In the genomic region with DNA sequence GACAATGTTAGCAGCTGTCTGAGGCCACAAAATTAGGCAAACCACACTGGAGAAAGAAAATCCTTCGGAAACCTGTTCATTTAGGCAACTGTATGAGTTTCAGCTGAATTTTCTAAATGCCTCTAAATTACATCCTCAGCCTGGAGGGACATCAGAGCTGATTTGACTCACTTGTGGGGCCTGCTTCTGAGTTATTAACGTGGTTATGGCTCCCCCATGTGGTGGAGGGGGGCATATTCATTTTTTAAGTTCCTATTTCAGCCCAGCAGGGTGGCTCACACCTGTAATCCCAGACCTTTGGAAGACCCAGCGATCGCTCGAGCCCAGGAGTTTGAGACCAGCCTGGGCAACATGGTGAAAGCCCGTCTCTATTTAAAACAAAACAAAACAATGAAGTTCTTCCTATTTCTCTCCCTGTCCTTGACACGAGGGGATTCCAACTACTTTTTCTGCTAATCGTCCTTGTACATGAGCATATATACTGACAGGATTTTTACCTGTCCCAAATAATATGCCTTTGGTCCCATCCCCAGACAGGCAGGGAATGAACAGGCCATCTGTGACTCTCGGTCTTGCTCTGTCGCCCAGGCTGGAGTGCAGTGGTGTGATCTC, we compare ENCODE assay signal across 8 cellular contexts. TPM values are rescaled to one million over a fixed set of nuclear protein-coding genes. Genes with fewer than 3 reads are reported as not detected.
DNase-seq lines count a peak whose midpoint lies in the region; ATAC-seq, FAIRE-seq and TF ChIP-seq lines count a peak whose summit lies in the region.

No MANE protein-coding gene starts in this region.

- peaks cover 21% of the 10 kb centered on the region for H3K27me3 ChIP-seq in GM23248 (replicated peaks; ENCODE audit: insufficient read depth)

- H3K79me2 ChIP-seq in GM23248 (ENCODE audit: insufficient read depth), result no peaks in the 10 kb centered on the region

- no peaks in the 10 kb centered on the region for H3K9me2 ChIP-seq in GM23248 (ENCODE audit: insufficient read depth)

- 5 to 6% methylated on average over 10 of the region's 10 CpGs for WGBS in GM23248 (ENCODE audit: low coverage in 1 of 2, low lambda C conversion rate in 2 of 2, missing lambda C conversion rate in 2 of 2), 2 experiments

- H3K4me1 ChIP-seq in GM23248 (ENCODE audit: insufficient read depth) (no peaks in the 10 kb centered on the region), kidney (ENCODE audit: control insufficient read depth in 1 of 2, insufficient read depth in 1 of 2, low read depth in 1 of 2, low read length in 2 of 2) (no peaks in the 10 kb centered on the region)

- H3K36me3 ChIP-seq in GM23248 (ENCODE audit: low read depth) (no peaks in the 10 kb centered on the region), kidney (ENCODE audit: control insufficient read depth in 1 of 2, insufficient read depth in 2 of 2, low read length in 2 of 2) (no peaks in the 10 kb centered on the region)

- H3K9me3 ChIP-seq in GM23248 (ENCODE audit: low read depth), result no peaks in the 10 kb centered on the region
- H3K9me3 ChIP-seq in kidney (ENCODE audit: control insufficient read depth in 1 of 2, low read length in 2 of 2), result no peaks in the 10 kb centered on the region

- H3K4me3 ChIP-seq in AG09309 (ENCODE audit: control insufficient read depth, low read depth, low read length) (no peak overlapping the region), GM23248 (no peak overlapping the region), cardiac fibroblast (replicated peaks in 1 of 2; ENCODE audit: low read depth in 2 of 2, low read length in 2 of 2) (no peak overlapping the region), kidney (ENCODE audit: low read length in 2 of 2) (no peak overlapping the region)

- intact Hi-C loops in kidney (cut with DNase I), result loop anchor here (10.0 kb wide), 1 partner anchor 241 kb away; a partner anchor contains a TSS

- H4K20me1 ChIP-seq in GM23248 (ENCODE audit: insufficient read depth), result no peaks in the 10 kb centered on the region

- TF ChIP-seq CTCF in AG09309 (IDR thresholded peaks at IDR 0.05; ENCODE audit: control insufficient read depth, insufficient read depth, low read depth, low read length, missing control alignments) (peak; percentile 78), cardiac fibroblast (IDR thresholded peaks at IDR 0.05; ENCODE audit: low read depth, low read length) (peak; percentile 72), kidney (IDR thresholded peaks at IDR 0.05; ENCODE audit: borderline replicate concordance, extremely low read depth, insufficient read depth) (peak; percentile 89)

- H3K9ac ChIP-seq in GM23248 (no peak overlapping the region), kidney (ENCODE audit: low read length in 2 of 2) (no peak overlapping the region)

- H3K27ac ChIP-seq in GM23248 (no peak overlapping the region), kidney (ENCODE audit: low read depth in 2 of 2, low read length in 2 of 2) (no peak overlapping the region)

- H3F3A ChIP-seq in GM23248 (ENCODE audit: insufficient read depth), result no peaks in the 10 kb centered on the region

- H3K4me2 ChIP-seq in GM23248 (ENCODE audit: unreplicated experiment), result no peak overlapping the region

- DNase-seq in AG09309 (ENCODE audit: low read depth) (peak; percentile 52), GM23248 (peak; percentile 84), NCI-H226 (peak; percentile 53), cardiac fibroblast (ENCODE audit: low read depth in 2 of 2) (peak; percentile 90), kidney (no peak)
- DNase-seq in activated CD4-positive, CD25-positive, alpha-beta regulatory T cell treated with anti-CD3 and anti-CD28 coated beads, Interleukin-2, amount 50 U/mL, for 16 hours (ENCODE audit: low read depth, low spot score), result peak; percentile 55
- DNase-seq in stimulated activated CD4-positive, alpha-beta T cell treated with anti-CD3 and anti-CD28 coated beads, Interleukin-2, amount 100 ng/mL, for 4 hours (ENCODE audit: low read depth), result peak; percentile 56

- peak; percentile 6 for FAIRE-seq in kidney (lab: Jason Lieb, UNC)

- no peak for ATAC-seq in GM18511 (IDR thresholded peaks at IDR 0.05; ENCODE audit: unreplicated experiment)

- no peak overlapping the region for H2AFZ ChIP-seq in GM23248

- in situ Hi-C loops in GM23248 (cut with MboI), result loop anchor here (5.0 kb wide), 2 partner anchors 183 to 238 kb away; no protein-coding TSS in a partner anchor

RNA-seq across cellular contexts. Expression of a gene that starts 31.5 kb away (rescaled TPM):
- total RNA-seq in GM23248 (2014; rRNA removed; shearing (Covaris generic)), result not detected in 2 replicates
- polyA plus RNA-seq in GM23248 (2016; fragmentation: Nextera tagmentation; extraction: Ambion mirVana) (0.20 and 0.27 TPM in 2 replicates), kidney (ENCODE audit: insufficient read depth, low read depth, low replicate concordance) (3.3 TPM)
- 40.4 TPM for total RNA-seq in kidney

RNA-seq across cellular contexts. Expression of a gene that starts 35.8 kb away (rescaled TPM):
- total RNA-seq in GM23248 (2014; rRNA removed; shearing (Covaris generic)), result not detected in 2 replicates
- polyA plus RNA-seq in GM23248 (2016; fragmentation: Nextera tagmentation; extraction: Ambion mirVana), result not detected in 2 replicates
- not detected for total RNA-seq in kidney
- not detected for polyA plus RNA-seq in kidney (ENCODE audit: insufficient read depth, low read depth, low replicate concordance)

Comparison
In these comparisons a context has a peak if more than half of its experiments do, and no peak if none do; other contexts are left out.
1. RNA of a gene that starts 31.5 kb away (total RNA-seq): 40.4 TPM in kidney (single experiment); not detected in GM23248; every median in the first group is over 10 times any median in the second.
2. Peak in every context shown above with its lines, with median percentiles within 50 percentile points of each other: CTCF ChIP-seq.